ENCODE assay signal across 10 cellular contexts in the genomic region with DNA sequence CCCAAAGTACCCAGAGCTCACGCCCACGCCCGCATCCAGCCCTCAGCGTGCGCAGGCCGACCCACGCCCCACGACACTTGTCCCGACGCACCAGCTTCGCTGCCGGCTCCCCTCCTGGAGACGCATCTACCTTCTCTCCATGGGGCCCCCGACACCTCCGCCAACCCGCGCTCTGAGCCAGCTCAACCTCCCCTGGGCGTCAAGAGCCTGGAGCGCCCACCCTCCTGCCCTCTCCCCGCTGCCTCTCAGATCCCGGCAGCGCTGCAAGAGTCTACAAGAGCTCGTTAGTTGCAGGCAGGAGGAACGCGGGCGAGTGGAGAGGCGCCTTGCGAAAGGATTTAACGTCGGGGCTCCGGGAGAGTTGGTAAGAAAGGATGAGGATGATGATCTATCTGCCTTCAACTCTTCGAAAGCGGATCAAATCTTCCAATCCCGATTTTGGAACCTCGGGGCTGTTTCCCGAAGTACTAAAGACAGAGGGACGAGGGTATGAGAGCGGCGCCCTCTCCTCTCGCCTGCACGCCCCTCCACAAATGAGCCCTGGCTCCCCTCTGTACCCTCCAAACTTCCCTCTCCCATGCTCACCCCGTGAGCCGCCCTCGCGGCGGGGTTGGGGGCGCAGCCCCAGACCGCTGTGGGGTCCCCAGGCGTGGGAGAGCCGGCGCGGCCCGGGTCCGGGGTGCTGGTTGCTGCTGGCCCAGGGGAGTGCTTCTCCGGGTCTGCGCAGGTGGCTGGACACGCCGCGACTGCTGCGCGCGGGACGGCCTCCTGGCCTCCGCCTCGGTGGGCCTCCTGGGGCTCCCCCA. TPM values are rescaled to one million over a fixed set of nuclear protein-coding genes. Genes with fewer than 3 reads are reported as not detected.
DNase-seq lines count a peak whose midpoint lies in the region; ATAC-seq, FAIRE-seq and TF ChIP-seq lines count a peak whose summit lies in the region.
"Had no signal": no experiment of that assay in that cellular context is flagged by ENCODE, and none has a peak within 500 bp of the region (broad histone marks: within the 10 kb centered on the region; RNA-seq: fewer than 3 reads in every experiment).

No MANE protein-coding gene starts in this region.

- peak overlapping the region; percentile 68 for H3K4me3 ChIP-seq in bronchial epithelial cell (ENCODE audit: low read depth, low read length)
- H3K4me3 ChIP-seq in HepG2 (replicated peaks in 1 of 3; ENCODE audit: insufficient read depth in 1 of 3, low read depth in 2 of 3, low read length in 3 of 3), result peak overlapping the region; percentile 57 to 86 (median 71)
- H3K4me3 ChIP-seq in subcutaneous abdominal adipose tissue (ENCODE audit: low read depth in 1 of 5, low read length in 5 of 5), result peak overlapping the region; percentile 38 to 80 (median 70)

- no peak for TF ChIP-seq POLR2A in HepG2 (IDR thresholded peaks at IDR 0.05; ENCODE audit: insufficient read depth in 1 of 2, low read depth in 2 of 2, low read length in 2 of 2)

- TF ChIP-seq EP300 in HepG2 (IDR thresholded peaks at IDR 0.05; ENCODE audit: low read depth in 2 of 2, low read length in 2 of 2), result no peak
- TF ChIP-seq EP300 in HepG2 (CRISPR knock-in tag; IDR thresholded peaks at IDR 0.05; ENCODE audit: borderline replicate concordance), result no peak

- POLR2A ChIA-PET in HepG2 (lab: Yijun Ruan, JAX), result interaction anchor here (1.2 kb wide), 1 partner anchor 101 kb away, joined by 3 read pairs; no protein-coding TSS in a partner anchor

- CTCF ChIA-PET in HepG2 (lab: Yijun Ruan, JAX; ENCODE audit: low intra/inter-chr PET ratio, low total read pairs), result interaction anchor here (2.5 kb wide), 1 partner anchor 102 kb away, joined by 8 read pairs; the partner anchor contains the start of genes AREL1 and FCF1

- DNase-seq in NCI-H524 (lab: John Stamatoyannopoulos, UW) (peak; percentile 30 to 49), NCI-H524 treated with DMSO at 0.1 percent for 48 hours (lab: John Stamatoyannopoulos, UW) (no peak), bronchial epithelial cell (ENCODE audit: low read depth) (no peak), HepG2 (ENCODE audit: low spot score) (no peak), foreskin keratinocyte (no peak), NCI-H1105 treated with DMSO at 0.1 percent for 48 hours (lab: John Stamatoyannopoulos, UW) (no peak), NCI-H1417 treated with DMSO at 0.1 percent for 48 hours (lab: John Stamatoyannopoulos, UW) (no peak)
- DNase-seq: ACHN, KBM-7 had no signal

- FAIRE-seq in bronchial epithelial cell (lab: Jason Lieb, UNC) (no peak), HepG2 (lab: Jason Lieb, UNC) (no peak)

- in situ Hi-C loops in HepG2 (cut with HindIII; ENCODE audit: extremely low pct_ligation_motif_present, low pct_unique_long_range_greater_than_20kb), result loop anchor here (25.0 kb wide), 1 partner anchor 176 kb away; no protein-coding TSS in a partner anchor

- no peak overlapping the region for H2AFZ ChIP-seq in HepG2 (ENCODE audit: low read length)

- no peak for TF ChIP-seq RAD21 in HepG2 (CRISPR knock-in tag; IDR thresholded peaks at IDR 0.05)

- peak overlapping the region; percentile 80 for H3K4me2 ChIP-seq in HepG2 (ENCODE audit: low read depth, low read length)

- no TSS peak for BruUV-seq in HepG2 (replicated peaks; lab: Mats Ljungman, UMichigan)

- WGBS in HepG2 (ENCODE audit: low lambda C conversion rate), result 71% methylated on average over 48 of the region's 65 CpGs

- intact Hi-C loops in HepG2 (cut with micrococcal nuclease; ENCODE audit: unreplicated experiment), result loop anchor here (5.0 kb wide), 1 partner anchor 109 kb away; no protein-coding TSS in a partner anchor

- ATAC-seq in HepG2 (no peak), foreskin keratinocyte (no peak)

- no peaks in the 10 kb centered on the region for H3K36me3 ChIP-seq in bronchial epithelial cell (ENCODE audit: control insufficient read depth, insufficient read depth, low read length)
- no peaks in the 10 kb centered on the region for H3K36me3 ChIP-seq in HepG2 (replicated peaks in 1 of 2; ENCODE audit: control insufficient read depth in 1 of 2, insufficient read depth in 2 of 2, low read length in 2 of 2)
- H3K36me3 ChIP-seq in subcutaneous abdominal adipose tissue (ENCODE audit: control insufficient read depth in 5 of 5, insufficient read depth in 5 of 5, low read length in 5 of 5), result no peaks in the 10 kb centered on the region

- no peak overlapping the region for H3K27ac ChIP-seq in HepG2 (ENCODE audit: extremely low read length, insufficient read depth, low read length)
- H3K27ac ChIP-seq in subcutaneous abdominal adipose tissue (ENCODE audit: low read depth, low read length), result no peak overlapping the region
- no peak overlapping the region for H3K27ac ChIP-seq in foreskin keratinocyte

- no peaks in the 10 kb centered on the region for H3K79me2 ChIP-seq in HepG2 (ENCODE audit: insufficient read depth, low read length)

- peaks cover 11% of the 10 kb centered on the region for H3K4me1 ChIP-seq in HepG2 (ENCODE audit: insufficient read depth, low read length)
- peaks cover 4 to 42% (median 36%) of the 10 kb centered on the region in 5 donors for H3K4me1 ChIP-seq in subcutaneous abdominal adipose tissue (ENCODE audit: control insufficient read depth in 5 of 5, insufficient read depth in 5 of 5, low read length in 5 of 5)
- peaks cover 7% of the 10 kb centered on the region for H3K4me1 ChIP-seq in foreskin keratinocyte

- no peaks in the 10 kb centered on the region for H3K9me3 ChIP-seq in HepG2 (ENCODE audit: low read length)
- no peaks in the 10 kb centered on the region for H3K9me3 ChIP-seq in subcutaneous abdominal adipose tissue (ENCODE audit: control insufficient read depth in 5 of 5, low read length in 5 of 5)

- H3K9ac ChIP-seq in HepG2 (ENCODE audit: insufficient read depth, low read depth, low read length) (peak overlapping the region; percentile 52), subcutaneous abdominal adipose tissue (ENCODE audit: low read length in 5 of 5) (peak overlapping the region in 4 of 5 donors; percentile 43 to 68 (median 56))

- TF ChIP-seq CTCF in bronchial epithelial cell (IDR thresholded peaks at IDR 0.05; ENCODE audit: insufficient read depth, low read length, severe bottlenecking), result no peak
- no peak for TF ChIP-seq CTCF in HepG2 (CRISPR knock-in tag; IDR thresholded peaks at IDR 0.05)
- no peak for TF ChIP-seq CTCF in foreskin keratinocyte (conservative IDR thresholded peaks at IDR 0.05)

- H4K20me1 ChIP-seq in HepG2 (ENCODE audit: insufficient read depth, low read length), result no peaks in the 10 kb centered on the region

- H3K27me3 ChIP-seq in bronchial epithelial cell (ENCODE audit: control insufficient read depth, insufficient read depth, low read length) (no peaks in the 10 kb centered on the region), HepG2 (ENCODE audit: control insufficient read depth in 1 of 2, insufficient read depth in 2 of 2, low read length in 2 of 2) (peaks cover 3 to 19% of the 10 kb centered on the region in 2 experiments), subcutaneous abdominal adipose tissue (ENCODE audit: control insufficient read depth in 5 of 5, insufficient read depth in 4 of 5, low read length in 5 of 5) (peaks cover 0 to 5% (median 0%) of the 10 kb centered on the region in 5 donors), foreskin keratinocyte (no peaks in the 10 kb centered on the region)

TF ChIP-seq in HepG2, 621 proteins besides CTCF, POLR2A, EP300 and RAD21:
- TF ChIP-seq MED1 (CRISPR knock-in tag; IDR thresholded peaks at IDR 0.05), result no peak
- TF ChIP-seq ZBTB33 (CRISPR knock-in tag; IDR thresholded peaks at IDR 0.05), result peak; percentile 48; the same call in 1 of the 2 replicates

RNA-seq across cellular contexts. Expression of gene LTBP2, which starts 1.0 kb away (rescaled TPM):
- total RNA-seq in bronchial epithelial cell, result 4.1 and 6.6 TPM in 2 replicates
- 0.18 and 0.20 TPM in 2 replicates for total RNA-seq in HepG2 (2016; rRNA removed; fragmentation: Illumina TruSeq; extraction: Trizol)
- 0.09 TPM in 1 of 2 replicates, not detected in the other for total RNA-seq in HepG2 (2016; cell fraction: cytosol; rRNA removed; fragmentation: Illumina TruSeq; extraction: Trizol; ENCODE audit: low read depth)
- total RNA-seq in HepG2 (2016; cell fraction: insoluble cytoplasmic fraction; rRNA removed; fragmentation: Illumina TruSeq; extraction: Trizol), result 0.10 and 0.41 TPM in 2 replicates
- total RNA-seq in HepG2 (2016; cell fraction: membrane; rRNA removed; fragmentation: Illumina TruSeq; extraction: Trizol), result 0.06 TPM in 1 of 2 replicates, not detected in the other
- total RNA-seq in HepG2 (2016; cell fraction: nucleus; rRNA removed; fragmentation: Illumina TruSeq; extraction: Trizol), result 0.28 and 0.84 TPM in 2 replicates
- polyA plus RNA-seq in HepG2 (2011; rRNA removed), result 0.41 and 0.46 TPM in 2 replicates
- 0.32 and 0.35 TPM in 2 replicates for polyA plus RNA-seq in HepG2 (2011; cell fraction: cytosol; rRNA removed)
- 1.4 and 1.5 TPM in 2 replicates for polyA plus RNA-seq in HepG2 (2011; cell fraction: nucleus; rRNA removed)
- 0.27 and 0.68 TPM in 2 replicates for polyA plus RNA-seq in HepG2 (2012)
- polyA plus RNA-seq in HepG2 (2016; cell fraction: cytosol; fragmentation: Illumina TruSeq; extraction: Trizol; ENCODE audit: low read depth), result 0.06 TPM in 1 of 2 replicates, not detected in the other
- 0.12 and 0.17 TPM in 2 replicates for polyA plus RNA-seq in HepG2 (2016; cell fraction: insoluble cytoplasmic fraction; fragmentation: Illumina TruSeq; extraction: Trizol; ENCODE audit: low read depth)
- 0.07 and 0.09 TPM in 2 replicates for polyA plus RNA-seq in HepG2 (2016; cell fraction: membrane; fragmentation: Illumina TruSeq; extraction: Trizol; ENCODE audit: low read depth)
- polyA plus RNA-seq in HepG2 (2016; cell fraction: nucleus; fragmentation: Illumina TruSeq; extraction: Trizol; ENCODE audit: insufficient read depth, low read depth), result 0.64 and 0.72 TPM in 2 replicates
- polyA minus RNA-seq in HepG2 (2011; rRNA and poly(A)+ RNA removed; ENCODE audit: low replicate concordance), result 0.44 and 1.1 TPM in 2 replicates
- polyA minus RNA-seq in HepG2 (2011; cell fraction: cytosol; rRNA and poly(A)+ RNA removed), result 0.35 and 0.89 TPM in 2 replicates
- 0.52 and 0.99 TPM in 2 replicates for polyA minus RNA-seq in HepG2 (2011; cell fraction: nucleus; rRNA and poly(A)+ RNA removed)
- 78.2 and 131 TPM in 2 replicates for total RNA-seq in foreskin keratinocyte
- 26.5 and 35.0 TPM in 2 replicates for polyA plus RNA-seq in foreskin keratinocyte

Comparison
In these comparisons a context has a peak if more than half of its experiments do, and no peak if none do; other contexts are left out.
1. DNase-seq: peak in NCI-H524 (2 of 2); none in NCI-H524 treated with DMSO at 0.1 percent for 48 hours (single experiment), bronchial epithelial cell (single experiment), HepG2 (single experiment), foreskin keratinocyte (0 of 2), NCI-H1105 treated with DMSO at 0.1 percent for 48 hours (single experiment) and NCI-H1417 treated with DMSO at 0.1 percent for 48 hours (single experiment).
2. RNA of gene LTBP2, which starts 1.0 kb away (total RNA-seq): 78.2 to 131 TPM in foreskin keratinocyte; 4.1 to 6.6 TPM in bronchial epithelial cell and 0.06 to 0.84 TPM in HepG2; every median in the first group is over 10 times any median in the second.
3. Peak in every context shown above with its lines, with median percentiles within 50 percentile points of each other: H3K4me3 ChIP-seq.